8 cellular contexts compared by ENCODE assay signal in genomic region chr12:68610435-68611093, GRCh38. TPM values are rescaled to one million over a fixed set of nuclear protein-coding genes. Genes with fewer than 3 reads are reported as not detected.
A peak's percentile ranks its signal among the peaks of the same experiment; 100 is the strongest.
DNase-seq lines count a peak whose midpoint lies in the region; ATAC-seq and TF ChIP-seq lines count a peak whose summit lies in the region.

TSS of gene RAP1B (plus strand) at chr12:68610899. CDS start at chr12:68648725, 37,826 bp downstream.

- TF ChIP-seq CTCF in spleen (IDR thresholded peaks at IDR 0.05 in 8 of 11, conservative IDR thresholded peaks at IDR 0.05 in 3 of 11), result no peak

- ATAC-seq in GM18909 (IDR thresholded peaks at IDR 0.05; ENCODE audit: poor library complexity, unreplicated experiment) (peak; percentile 86), HG03159 (IDR thresholded peaks at IDR 0.05; ENCODE audit: unreplicated experiment) (peak; percentile 75)

- peaks cover 0 to 5% (median 0%) of the 10 kb centered on the region in 6 donors for H3K36me3 ChIP-seq in spleen

- H3K4me3 ChIP-seq in spleen, result peak within 1 kb of the TSS; percentile 58 to 81 (median 68)

- H3K27ac ChIP-seq in caudate nucleus (ENCODE audit: low read depth, low read length), result peak within 1 kb of the TSS; percentile 91
- peak within 1 kb of the TSS; percentile 94 to 99 (median 98) for H3K27ac ChIP-seq in spleen

- H3K9me3 ChIP-seq in spleen, result no peaks in the 10 kb centered on the region

- peak; percentile 95 for DNase-seq in AG08395 (ENCODE audit: low spot score)
- peak; percentile 89 for DNase-seq in NCI-H2227 (lab: John Stamatoyannopoulos, UW; ENCODE audit: unreplicated experiment)
- peak; percentile 70 to 83 (median 77) for DNase-seq in activated CD4-positive, CD25-positive, alpha-beta regulatory T cell (lab: John Stamatoyannopoulos, UW)
- peak; percentile 24 to 95 (median 85) for DNase-seq in caudate nucleus (lab: John Stamatoyannopoulos, UW)
- DNase-seq in inferior parietal cortex (ENCODE audit: extremely low spot score), result peak; percentile 90
- DNase-seq in spleen, result peak; percentile 98

- intact Hi-C loops in spleen (cut with DNase I; ENCODE audit: low total_unique reads), result loop anchor here (5.0 kb wide), 1 partner anchor 77 kb away; the partner anchor contains the start of gene NUP107

- WGBS in spleen, 5 donors, result 0 to 1% (median 0%) methylated on average over 24 to 83 of the region's 83 CpGs

- H3K4me1 ChIP-seq in spleen, result peaks cover 27 to 60% (median 43%) of the 10 kb centered on the region in 6 donors

- no peaks in the 10 kb centered on the region for H3K27me3 ChIP-seq in spleen (replicated peaks in 1 of 7)

- TF ChIP-seq POLR2A in spleen (IDR thresholded peaks at IDR 0.05), result peak; percentile 85 to 97 (median 95)

RNA-seq across cellular contexts. Expression of gene RAP1B, which starts in this region (rescaled TPM):
- total RNA-seq in spleen, result 100 to 1,000 TPM; 178 to 321 (median 249) TPM
- 100 to 1,000 TPM; 107 to 157 (median 132) TPM for polyA plus RNA-seq in spleen

Comparison
In these comparisons a context has a peak if more than half of its experiments do, and no peak if none do; other contexts are left out.
1. Peak in every context shown above with its lines: DNase-seq, ATAC-seq, H3K4me3 ChIP-seq and H3K27ac ChIP-seq.